Comparison of ENCODE assay signal across 1 cellular context in genomic region chr15:92869977-92870644, GRCh38.
TF ChIP-seq lines count a peak whose summit lies in the region.

No MANE protein-coding gene starts in this region.

TF ChIP-seq in A549, 52 proteins besides CTCF, POLR2A, EP300 and RAD21:
- TF ChIP-seq HEYL (CRISPR knock-in tag; IDR thresholded peaks at IDR 0.05), result no peak
